8 cellular contexts compared by ENCODE assay signal in the genomic region with DNA sequence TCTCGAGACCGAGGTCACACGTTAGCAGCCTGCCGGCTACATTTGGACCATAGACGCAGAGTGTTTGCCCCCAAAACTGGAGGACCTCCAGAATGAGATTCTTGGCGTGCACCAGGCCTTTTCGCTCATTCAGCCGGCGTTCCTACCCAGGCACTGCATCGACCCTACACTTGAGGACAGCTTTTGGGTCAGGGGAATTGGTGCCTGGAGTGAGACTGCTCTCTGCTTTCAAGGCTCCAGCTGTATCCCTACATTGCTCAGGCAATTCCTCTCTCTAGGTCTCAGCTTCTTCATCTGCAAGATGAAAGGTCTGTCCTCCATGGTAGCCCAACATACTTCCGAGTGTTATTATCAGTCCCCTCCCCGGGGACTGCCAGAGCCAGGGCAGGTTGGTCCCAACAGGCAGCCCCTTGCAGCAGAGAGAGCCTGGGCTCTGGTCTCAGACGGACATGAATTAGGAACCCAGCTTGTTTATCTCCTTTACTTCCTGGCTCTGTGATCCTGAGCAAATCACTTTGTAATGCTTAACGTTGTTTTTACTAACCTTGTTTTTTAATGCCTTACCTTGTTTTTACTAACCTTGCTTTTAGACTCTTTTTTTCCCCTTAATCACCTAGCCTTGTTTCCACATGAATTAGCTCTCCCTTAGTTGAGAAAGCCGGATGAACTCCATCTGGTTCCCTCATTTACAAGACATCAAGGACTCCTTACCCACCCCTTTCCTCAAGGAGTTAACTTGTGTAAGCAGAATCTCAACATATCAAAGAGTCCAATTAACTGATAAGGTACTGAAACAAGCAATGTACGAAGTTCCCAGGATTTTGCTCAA. TPM values are rescaled to one million over a fixed set of nuclear protein-coding genes. Genes with fewer than 3 reads are reported as not detected.
DNase-seq lines count a peak whose midpoint lies in the region; ATAC-seq and TF ChIP-seq lines count a peak whose summit lies in the region.

No MANE protein-coding gene starts in this region.

- peak overlapping the region; percentile 74 for H3K4me3 ChIP-seq in SJCRH30
- H3K4me3 ChIP-seq in neural progenitor cell = peak overlapping the region; percentile 79

- H2AFZ ChIP-seq in neural progenitor cell (replicated peaks) = peak overlapping the region; percentile 98

- H3K9me3 ChIP-seq in SJCRH30 (replicated peaks) (no peaks in the 10 kb centered on the region), neural progenitor cell (ENCODE audit: low read depth) (no peaks in the 10 kb centered on the region)

- peak; percentile 18 for ATAC-seq in HG02571 (IDR thresholded peaks at IDR 0.05; ENCODE audit: unreplicated experiment)

- peaks cover 21% of the 10 kb centered on the region for H3K79me2 ChIP-seq in neural progenitor cell (ENCODE audit: low read depth)

- H3K9me3 Mint-ChIP-seq in neural progenitor cell = no peaks in the 10 kb centered on the region

- H3K9ac ChIP-seq in neural progenitor cell = peak overlapping the region; percentile 58

- H3K27ac Mint-ChIP-seq in neural progenitor cell = peak overlapping the region; percentile 92

- no peak for TF ChIP-seq POLR2A in erythroblast (IDR thresholded peaks at IDR 0.05; ENCODE audit: low read length)

- no peak for TF ChIP-seq CTCF in neural progenitor cell (IDR thresholded peaks at IDR 0.05)

- H3K36me3 ChIP-seq in SJCRH30 (peaks cover 10% of the 10 kb centered on the region), neural progenitor cell (no peaks in the 10 kb centered on the region)

- peaks cover 3% of the 10 kb centered on the region for H4K20me1 ChIP-seq in neural progenitor cell (ENCODE audit: low read depth)

- peaks cover 36% of the 10 kb centered on the region for H3F3A ChIP-seq in neural progenitor cell (ENCODE audit: low read depth)

- H3K4me1 Mint-ChIP-seq in neural progenitor cell = peaks cover 16% of the 10 kb centered on the region

- no peaks in the 10 kb centered on the region for H3K4me1 ChIP-seq in SJCRH30
- H3K4me1 ChIP-seq in neural progenitor cell = peaks cover 11% of the 10 kb centered on the region

- H3K4me3 Mint-ChIP-seq in neural progenitor cell = peak overlapping the region; percentile 96

- peak overlapping the region; percentile 99 for H3K4me2 ChIP-seq in neural progenitor cell

- peak overlapping the region; percentile 84 for H3K27ac ChIP-seq in SJCRH30
- no peak overlapping the region for H3K27ac ChIP-seq in neural progenitor cell

- DNase-seq in NCI-H1417 (lab: John Stamatoyannopoulos, UW) = peak in 2 of 3 experiments; percentile 62 to 71
- no peak for DNase-seq in NCI-H1417 treated with DMSO at 0.1 percent for 48 hours (lab: John Stamatoyannopoulos, UW)
- peak; percentile 12 to 47 for DNase-seq in SJCRH30
- DNase-seq in erythroblast (lab: John Stamatoyannopoulos, UW) = peak; percentile 54 to 58
- peak; percentile 51 for DNase-seq in neural progenitor cell (ENCODE audit: low spot score)
- no peak for DNase-seq in NCI-H446 (lab: John Stamatoyannopoulos, UW)
- DNase-seq in activated CD4-positive, CD25-positive, alpha-beta regulatory T cell (lab: John Stamatoyannopoulos, UW) = no peak

- H3K27me3 ChIP-seq in SJCRH30 (no peaks in the 10 kb centered on the region), neural progenitor cell (peaks cover 10% of the 10 kb centered on the region)

- peaks cover 12% of the 10 kb centered on the region for H3K36me3 Mint-ChIP-seq in neural progenitor cell

- peaks cover 2% of the 10 kb centered on the region for H3K27me3 Mint-ChIP-seq in neural progenitor cell (ENCODE audit: insufficient read depth, low read depth)

RNA-seq across cellular contexts. Expression of a gene that starts 0.9 kb away (rescaled TPM):
- total RNA-seq in SJCRH30 (2014; rRNA removed; shearing (Covaris generic)) = 19.0 and 21.1 TPM in 2 replicates
- total RNA-seq in neural progenitor cell (ENCODE audit: low replicate concordance) = 15.2 and 20.0 TPM in 2 replicates

RNA-seq across cellular contexts. Expression of a gene that starts 20.6 kb away (rescaled TPM):
- total RNA-seq in SJCRH30 (2014; rRNA removed; shearing (Covaris generic)) = 37.4 and 39.9 TPM in 2 replicates
- 16.6 and 24.0 TPM in 2 replicates for total RNA-seq in neural progenitor cell (ENCODE audit: low replicate concordance)

Comparison
In these comparisons a context has a peak if more than half of its experiments do, and no peak if none do; other contexts are left out.
1. DNase-seq: peak in NCI-H1417 (2 of 3), SJCRH30 (2 of 2), erythroblast (2 of 2) and neural progenitor cell (single experiment); none in NCI-H1417 treated with DMSO at 0.1 percent for 48 hours (single experiment), NCI-H446 (0 of 2) and activated CD4-positive, CD25-positive, alpha-beta regulatory T cell (0 of 4).